In genomic region chr7:132122901-132123300, GRCh38 we compare ENCODE assay signal across 8 cellular contexts.
"Had no signal": no experiment of that assay in that cellular context is flagged by ENCODE, and none has a peak within 500 bp of the region (broad histone marks: within the 10 kb centered on the region; RNA-seq: fewer than 3 reads in every experiment).

No MANE protein-coding gene starts in this region.

- H3K27ac ChIP-seq: GM23248 had no signal

- H3K4me3 ChIP-seq: GM23248, K562 had no signal

- H3K4me3 Mint-ChIP-seq: H9 had no signal

- H2AFZ ChIP-seq: GM23248 had no signal

- ATAC-seq: K562 had no signal

- DNase-seq: GM23248, GOT3, H9, HCEC 1CT, KG1 had no signal

- H3K9ac ChIP-seq: GM23248 had no signal

- FAIRE-seq: H54, HTR-8/SVneo, K562 had no signal
